Comparison of ENCODE assay signal across 19 cellular contexts in genomic region chr5:158380661-158381060, GRCh38.
DNase-seq lines count a peak whose midpoint lies in the region; ATAC-seq, FAIRE-seq and TF ChIP-seq lines count a peak whose summit lies in the region.
"Had no signal": no experiment of that assay in that cellular context is flagged by ENCODE, and none has a peak within 500 bp of the region (broad histone marks: within the 10 kb centered on the region; RNA-seq: fewer than 3 reads in every experiment).

No MANE protein-coding gene starts in this region.

- no peaks in the 10 kb centered on the region for H3K36me3 Mint-ChIP-seq in activated CD4-positive, alpha-beta T cell treated with anti-CD3 and anti-CD28 coated beads for 36 hours (ENCODE audit: low read depth)
- H3K36me3 Mint-ChIP-seq: CD8-positive, alpha-beta memory T cell had no signal

- no peaks in the 10 kb centered on the region for H3K27me3 Mint-ChIP-seq in activated CD4-positive, alpha-beta T cell treated with anti-CD3 and anti-CD28 coated beads for 36 hours

- ATAC-seq in left cardiac atrium (peak; percentile 16 to 25), right cardiac atrium (no peak), RWPE2 (ENCODE audit: low read depth) (peak; percentile 48)
- ATAC-seq in activated CD4-positive, alpha-beta T cell treated with anti-CD3 and anti-CD28 coated beads for 36 hours: no peak
- ATAC-seq: A549 had no signal

- H3K4me1 Mint-ChIP-seq in activated CD4-positive, alpha-beta T cell treated with anti-CD3 and anti-CD28 coated beads for 36 hours: no peaks in the 10 kb centered on the region
- H3K4me1 Mint-ChIP-seq: CD8-positive, alpha-beta memory T cell had no signal

- no peaks in the 10 kb centered on the region for H3K9me3 ChIP-seq in right cardiac atrium (ENCODE audit: control insufficient read depth, low read length)
- H3K9me3 ChIP-seq in RWPE2 (ENCODE audit: severe bottlenecking): no peaks in the 10 kb centered on the region
- no peaks in the 10 kb centered on the region; the same call in 1 of the 2 replicates for H3K9me3 ChIP-seq in BE2C
- H3K9me3 ChIP-seq: A549, SK-N-SH had no signal

- H3K4me3 ChIP-seq in right cardiac atrium (ENCODE audit: low read length) (no peak overlapping the region), RWPE2 (ENCODE audit: severe bottlenecking) (no peak overlapping the region), epithelial cell of esophagus (ENCODE audit: low read length) (no peak overlapping the region), BE2C (ENCODE audit: low read depth, low read length) (no peak overlapping the region)
- H3K4me3 ChIP-seq: A549 had no signal

- H3K36me3 ChIP-seq in RWPE2 (ENCODE audit: low read depth): no peaks in the 10 kb centered on the region
- H3K36me3 ChIP-seq in BE2C: no peaks in the 10 kb centered on the region

- TF ChIP-seq CTCF in RWPE2 (IDR thresholded peaks at IDR 0.05; ENCODE audit: poor library complexity, severe bottlenecking): no peak
- no peak for TF ChIP-seq CTCF in epithelial cell of esophagus (IDR thresholded peaks at IDR 0.05; ENCODE audit: insufficient read depth, low read depth, low read length, missing control alignments)
- no peak for TF ChIP-seq CTCF in BE2C (IDR thresholded peaks at IDR 0.05; ENCODE audit: low read depth, low read length)

- peaks cover 7% of the 10 kb centered on the region for H3K9me3 Mint-ChIP-seq in activated CD4-positive, alpha-beta T cell treated with anti-CD3 and anti-CD28 coated beads for 36 hours (ENCODE audit: low read depth)

- H3K4me3 Mint-ChIP-seq in activated CD4-positive, alpha-beta T cell treated with anti-CD3 and anti-CD28 coated beads for 36 hours: no peak overlapping the region
- H3K4me3 Mint-ChIP-seq: CD8-positive, alpha-beta memory T cell had no signal

- FAIRE-seq in HTR-8/SVneo (lab: Jason Lieb, UNC): no peak
- FAIRE-seq: A549 had no signal

- POLR2A ChIA-PET in activated CD4-positive, alpha-beta T cell treated with anti-CD3 and anti-CD28 coated beads for 36 hours (lab: Charles Lee): no interaction called here

- H3K27ac Mint-ChIP-seq in activated CD4-positive, alpha-beta T cell treated with anti-CD3 and anti-CD28 coated beads for 36 hours: no peak overlapping the region
- H3K27ac Mint-ChIP-seq: CD8-positive, alpha-beta memory T cell had no signal

- 74% methylated on average over 5 of the region's 5 CpGs for WGBS in right cardiac atrium

- DNase-seq in left cardiac atrium: no peak
- no peak for DNase-seq in right cardiac atrium
- DNase-seq in RWPE2 (ENCODE audit: low spot score): peak; percentile 68
- peak; percentile 86 for DNase-seq in epithelial cell of esophagus (ENCODE audit: low read depth)
- no peak for DNase-seq in HTR-8/SVneo (ENCODE audit: insufficient read length, low spot score)
- no peak for DNase-seq in activated CD4-positive, alpha-beta T cell treated with anti-CD3 and anti-CD28 coated beads for 36 hours
- no peak for DNase-seq in hippocampal formation (lab: John Stamatoyannopoulos, UW)
- no peak for DNase-seq in BE2C
- DNase-seq: C1 segment of cervical spinal cord; CD8-positive, alpha-beta memory T cell; DMS79; NCI-H1048; NCI-H1436; NCI-H1930; NCI-H345; NCI-H526 treated with DMSO at 0.1 percent for 48 hours; SHP77 treated with DMSO at 0.1 percent for 48 hours; SK-N-SH had no signal

- H3K4me1 ChIP-seq in right cardiac atrium (ENCODE audit: control insufficient read depth, insufficient read depth, low read length): no peaks in the 10 kb centered on the region
- peaks cover 57% of the 10 kb centered on the region for H3K4me1 ChIP-seq in RWPE2 (ENCODE audit: insufficient read depth, poor library complexity, severe bottlenecking)
- no peaks in the 10 kb centered on the region for H3K4me1 ChIP-seq in BE2C

- CTCF ChIA-PET in activated CD4-positive, alpha-beta T cell treated with anti-CD3 and anti-CD28 coated beads for 36 hours (lab: Charles Lee): no interaction called here

- H3K27ac ChIP-seq in right cardiac atrium (ENCODE audit: low read length) (no peak overlapping the region), RWPE2 (ENCODE audit: poor library complexity, severe bottlenecking) (peak overlapping the region; percentile 96)
- H3K27ac ChIP-seq: A549 had no signal

- no peaks in the 10 kb centered on the region for H3K27me3 ChIP-seq in right cardiac atrium (ENCODE audit: control insufficient read depth, insufficient read depth)
- no peaks in the 10 kb centered on the region for H3K27me3 ChIP-seq in RWPE2 (ENCODE audit: insufficient read depth, poor library complexity, severe bottlenecking)
- no peaks in the 10 kb centered on the region for H3K27me3 ChIP-seq in BE2C

- intact Hi-C loops in left cardiac atrium (cut with DNase I): no loop called here
- intact Hi-C loops in right cardiac atrium (cut with DNase I): no loop called here
- intact Hi-C loops in activated CD4-positive, alpha-beta T cell treated with anti-CD3 and anti-CD28 coated beads for 36 hours (cut with DNase I, micrococcal nuclease): no loop called here

Comparison
In these comparisons a context has a peak if more than half of its experiments do, and no peak if none do; other contexts are left out.
1. ATAC-seq: peak in left cardiac atrium (2 of 2) and RWPE2 (single experiment); none in right cardiac atrium (0 of 2) and activated CD4-positive, alpha-beta T cell treated with anti-CD3 and anti-CD28 coated beads for 36 hours (single experiment).
2. DNase-seq: peak in RWPE2 (single experiment) and epithelial cell of esophagus (single experiment); none in left cardiac atrium (single experiment), right cardiac atrium (0 of 3), HTR-8/SVneo (single experiment), activated CD4-positive, alpha-beta T cell treated with anti-CD3 and anti-CD28 coated beads for 36 hours (single experiment), hippocampal formation (0 of 2) and BE2C (single experiment).